25 cellular contexts compared by ENCODE assay signal in the genomic region with DNA sequence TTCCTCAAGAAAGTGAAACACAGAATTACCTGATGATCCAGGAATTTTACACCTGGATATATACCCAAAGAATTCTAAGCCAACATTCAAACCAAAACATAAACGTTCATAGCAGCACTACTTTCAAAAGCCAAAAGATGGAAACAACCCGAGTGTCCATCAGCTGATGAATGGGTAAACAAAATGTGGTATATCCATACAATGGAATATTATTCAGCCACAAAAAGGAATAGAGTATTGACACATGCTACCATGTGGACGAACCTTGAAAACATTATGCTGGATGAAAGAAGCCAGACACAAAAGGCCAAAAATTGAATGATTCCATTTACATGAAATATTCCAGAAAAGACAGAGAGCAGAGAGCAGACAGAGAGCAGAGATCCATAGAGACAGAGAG. TPM values are rescaled to one million over a fixed set of nuclear protein-coding genes. Genes with fewer than 3 reads are reported as not detected.
DNase-seq lines count a peak whose midpoint lies in the region; ATAC-seq and TF ChIP-seq lines count a peak whose summit lies in the region.
"Had no signal": no experiment of that assay in that cellular context is flagged by ENCODE, and none has a peak within 500 bp of the region (broad histone marks: within the 10 kb centered on the region; RNA-seq: fewer than 3 reads in every experiment).

No MANE protein-coding gene starts in this region.

- no peak overlapping the region for H3K4me3 Mint-ChIP-seq in activated T-helper 2 cell treated with anti-CD3 and anti-CD28 coated beads, Interferon-gamma antibody, Interleukin-2, Interleukin-4, amounts not matched to agents 10 μg/mL and 5 μg/mL and 100 μg/mL, durations not matched to agents 14 hours and 24 hours and 36 hours (ENCODE audit: low read depth)
- no peak overlapping the region for H3K4me3 Mint-ChIP-seq in naive thymus-derived CD8-positive, alpha-beta T cell

- H3K36me3 ChIP-seq in SK-N-SH (replicated peaks in 1 of 2; ENCODE audit: control insufficient read depth in 1 of 2, insufficient read depth in 2 of 2, low read length in 1 of 2) (peaks cover 29 to 30% of the 10 kb centered on the region in 2 experiments), HEK293 (ENCODE audit: control insufficient read depth in 2 of 2, insufficient read depth in 1 of 2, low read length in 2 of 2) (peaks cover 0 to 59% of the 10 kb centered on the region in 2 experiments; a peak in 1 of 3 replicates)
- H3K36me3 ChIP-seq: breast epithelium had no signal

- no peak for TF ChIP-seq CTCF in SK-N-SH (IDR thresholded peaks at IDR 0.05)
- no peak for TF ChIP-seq CTCF in HEK293 (tag by site-specific recombination; IDR thresholded peaks at IDR 0.05)

- no peak for TF ChIP-seq RAD21 in SK-N-SH (IDR thresholded peaks at IDR 0.05; ENCODE audit: low read length)

- H3K9me3 Mint-ChIP-seq in activated T-helper 2 cell treated with anti-CD3 and anti-CD28 coated beads, Interferon-gamma antibody, Interleukin-2, Interleukin-4, amounts not matched to agents 10 μg/mL and 5 μg/mL and 100 μg/mL, durations not matched to agents 14 hours and 24 hours and 36 hours, result peaks cover 5% of the 10 kb centered on the region
- H3K9me3 Mint-ChIP-seq in naive thymus-derived CD8-positive, alpha-beta T cell, result peaks cover 0 to 10% (median 0%) of the 10 kb centered on the region in 9 donors

- H3K27me3 ChIP-seq in SK-N-SH (ENCODE audit: insufficient read depth), result no peaks in the 10 kb centered on the region
- H3K27me3 ChIP-seq: breast epithelium, tibial nerve had no signal

- TF ChIP-seq EP300 in SK-N-SH (IDR thresholded peaks at IDR 0.05; ENCODE audit: borderline replicate concordance in 1 of 2, low read depth in 1 of 2, low read length in 1 of 2), result no peak

- CTCF ChIA-PET in SK-N-SH (lab: Yijun Ruan, JAX), result no interaction called here
- CTCF ChIA-PET in HEK293 (lab: Yijun Ruan, JAX), result no interaction called here

- peak overlapping the region; percentile 94 for H3K27ac Mint-ChIP-seq in activated T-helper 2 cell treated with anti-CD3 and anti-CD28 coated beads, Interferon-gamma antibody, Interleukin-2, Interleukin-4, amounts not matched to agents 10 μg/mL and 5 μg/mL and 100 μg/mL, durations not matched to agents 14 hours and 24 hours and 36 hours
- peak overlapping the region in 9 of 10 donors; percentile 13 to 96 (median 84) for H3K27ac Mint-ChIP-seq in naive thymus-derived CD8-positive, alpha-beta T cell

- peaks cover 65% of the 10 kb centered on the region for H3K4me1 Mint-ChIP-seq in activated T-helper 2 cell treated with anti-CD3 and anti-CD28 coated beads, Interferon-gamma antibody, Interleukin-2, Interleukin-4, amounts not matched to agents 10 μg/mL and 5 μg/mL and 100 μg/mL, durations not matched to agents 14 hours and 24 hours and 36 hours (ENCODE audit: low read depth)
- peaks cover 41 to 88% (median 77%) of the 10 kb centered on the region in 4 donors for H3K4me1 Mint-ChIP-seq in naive thymus-derived CD8-positive, alpha-beta T cell

- DNase-seq in SK-N-SH (no peak), DMS153 (lab: John Stamatoyannopoulos, UW) (no peak)
- DNase-seq in activated T-helper 2 cell treated with anti-CD3 and anti-CD28 coated beads, Interferon-gamma antibody, Interleukin-2, Interleukin-4, amounts not matched to agents 10 μg/mL and 5 μg/mL and 100 μg/mL, durations not matched to agents 14 hours and 24 hours and 36 hours (ENCODE audit: low spot score), result no peak
- DNase-seq in naive thymus-derived CD8-positive, alpha-beta T cell, result no peak
- DNase-seq: activated effector memory CD4-positive, alpha-beta T cell treated with Interleukin-2 at 50 U/mL for 16 hours; AML-193; amniotic stem cell; Calu3; cortex of kidney; kidney glomerular epithelial cell; NCI-H1105 treated with DMSO at 0.1 percent for 48 hours; NCI-H2029 treated with DMSO at 0.1 percent for 48 hours; NCI-H446; nucleus accumbens; small intestine; stimulated activated CD4-positive, alpha-beta T cell treated with anti-CD3 and anti-CD28 coated beads, Interleukin-2, amount 100 ng/mL, for 48 hours; stimulated activated naive CD8-positive, alpha-beta T cell treated with anti-CD3 and anti-CD28 coated beads, Interleukin-15, amount 100 ng/mL, for 72 hours had no signal

- H3K9me3 ChIP-seq in SK-N-SH, result no peaks in the 10 kb centered on the region
- no peaks in the 10 kb centered on the region for H3K9me3 ChIP-seq in HEK293 (ENCODE audit: control insufficient read depth, insufficient read depth, low read depth, low read length)
- H3K9me3 ChIP-seq: breast epithelium had no signal

- peaks cover 22% of the 10 kb centered on the region for H3K79me2 ChIP-seq in SK-N-SH (ENCODE audit: insufficient read depth)

- WGBS in SK-N-SH (ENCODE audit: low lambda C conversion rate), result 60% methylated on average over 3 of the region's 3 CpGs

- H2AFZ ChIP-seq in SK-N-SH (ENCODE audit: low read depth), result no peak overlapping the region

- no peaks in the 10 kb centered on the region for H3K9me2 ChIP-seq in SK-N-SH

- H3K4me3 ChIP-seq in SK-N-SH (ENCODE audit: low read depth in 2 of 2, low read length in 1 of 2) (no peak overlapping the region), HEK293 (ENCODE audit: low read depth, low read length) (no peak overlapping the region)
- H3K4me3 ChIP-seq: breast epithelium, lung, tibial nerve had no signal

- H3K27ac ChIP-seq in SK-N-SH (ENCODE audit: low read depth in 2 of 2, low read length in 1 of 2) (no peak overlapping the region), HEK293 (ENCODE audit: extremely low read depth, low read depth, low read length) (no peak overlapping the region)
- H3K27ac ChIP-seq: 22Rv1, breast epithelium had no signal

- intact Hi-C loops in activated T-helper 2 cell treated with anti-CD3 and anti-CD28 coated beads, Interferon-gamma antibody, Interleukin-2, Interleukin-4, amounts not matched to agents 10 μg/mL and 5 μg/mL and 100 μg/mL, durations not matched to agents 14 hours and 24 hours and 36 hours (cut with micrococcal nuclease), result loop anchor here (5.0 kb wide), 1 partner anchor 310 kb away; the partner anchor contains the start of gene CENPU

- POLR2A ChIA-PET in SK-N-SH (lab: Yijun Ruan, JAX), result no interaction called here
- POLR2A ChIA-PET in HEK293 (lab: Yijun Ruan, JAX), result no interaction called here
- POLR2A ChIA-PET in naive thymus-derived CD8-positive, alpha-beta T cell (lab: Charles Lee), result no interaction called here

- peaks cover 2 to 8% of the 10 kb centered on the region in 2 experiments; a peak in 2 of 4 replicates for H3K4me1 ChIP-seq in SK-N-SH (ENCODE audit: control insufficient read depth in 1 of 2, insufficient read depth in 2 of 2, low read depth in 1 of 2, low read length in 1 of 2)
- H3K4me1 ChIP-seq in HEK293 (ENCODE audit: control insufficient read depth, insufficient read depth, low read length), result no peaks in the 10 kb centered on the region

- no peaks in the 10 kb centered on the region for H3K27me3 Mint-ChIP-seq in activated T-helper 2 cell treated with anti-CD3 and anti-CD28 coated beads, Interferon-gamma antibody, Interleukin-2, Interleukin-4, amounts not matched to agents 10 μg/mL and 5 μg/mL and 100 μg/mL, durations not matched to agents 14 hours and 24 hours and 36 hours (ENCODE audit: low read depth)
- no peaks in the 10 kb centered on the region for H3K27me3 Mint-ChIP-seq in naive thymus-derived CD8-positive, alpha-beta T cell
- H3K27me3 Mint-ChIP-seq: stimulated activated naive CD8-positive, alpha-beta T cell treated with anti-CD3 and anti-CD28 coated beads, Interleukin-15, amount 100 ng/mL, for 72 hours had no signal

- H3K4me2 ChIP-seq in SK-N-SH, result no peak overlapping the region

- ATAC-seq in SK-N-SH treated with all-trans-retinoic acid at 6 μM for 48 hours, result no peak
- no peak for ATAC-seq in naive thymus-derived CD8-positive, alpha-beta T cell
- no peak for ATAC-seq in GM21619 (IDR thresholded peaks at IDR 0.05; ENCODE audit: unreplicated experiment)
- no peak for ATAC-seq in GM21723 (IDR thresholded peaks at IDR 0.05; ENCODE audit: unreplicated experiment)
- ATAC-seq: stimulated activated naive CD8-positive, alpha-beta T cell treated with anti-CD3 and anti-CD28 coated beads, Interleukin-15, amount 100 ng/mL, for 72 hours had no signal

- no peak overlapping the region for H3K9ac ChIP-seq in SK-N-SH

- no peaks in the 10 kb centered on the region for H4K20me1 ChIP-seq in SK-N-SH (ENCODE audit: insufficient read depth)

- H3F3A ChIP-seq in SK-N-SH (replicated peaks; ENCODE audit: insufficient read depth), result peaks cover 20% of the 10 kb centered on the region

- peaks cover 81% of the 10 kb centered on the region for H3K36me3 Mint-ChIP-seq in activated T-helper 2 cell treated with anti-CD3 and anti-CD28 coated beads, Interferon-gamma antibody, Interleukin-2, Interleukin-4, amounts not matched to agents 10 μg/mL and 5 μg/mL and 100 μg/mL, durations not matched to agents 14 hours and 24 hours and 36 hours (ENCODE audit: low read depth)
- peaks cover 19 to 89% (median 35%) of the 10 kb centered on the region in 3 donors for H3K36me3 Mint-ChIP-seq in naive thymus-derived CD8-positive, alpha-beta T cell

TF ChIP-seq in SK-N-SH treated with all-trans-retinoic acid at 6 μM for 48 hours, 23 proteins besides CTCF, POLR2A, EP300 and RAD21:
- TF ChIP-seq PPARA (CRISPR knock-in tag; IDR thresholded peaks at IDR 0.05; ENCODE audit: borderline replicate concordance) (no peak), ZNF8 (CRISPR knock-in tag; IDR thresholded peaks at IDR 0.05) (peak; percentile 99)

TF ChIP-seq in SK-N-SH, 30 proteins besides CTCF, POLR2A, EP300 and RAD21 (continues in another document):
- no peak for TF ChIP-seq TEAD4 (IDR thresholded peaks at IDR 0.05; ENCODE audit: borderline replicate concordance, insufficient read depth)
- no peak for TF ChIP-seq TCF12 (IDR thresholded peaks at IDR 0.05)
- TF ChIP-seq FOXM1 (IDR thresholded peaks at IDR 0.05; ENCODE audit: low read depth), result no peak
- no peak for TF ChIP-seq GATA2 (CRISPR knock-in tag; IDR thresholded peaks at IDR 0.05)
- no peak for TF ChIP-seq CHD2 (IDR thresholded peaks at IDR 0.05; ENCODE audit: low read length, partially characterized antibody)
- TF ChIP-seq RCOR1 (IDR thresholded peaks at IDR 0.05; ENCODE audit: low read length), result no peak

RNA-seq across cellular contexts. Expression of gene IRF2, which starts 52.0 kb away (rescaled TPM):
- polyA plus RNA-seq in SK-N-SH (2012; rRNA removed), result 23.3 and 23.6 TPM in 2 replicates
- polyA plus RNA-seq in SK-N-SH (2012; cell fraction: cytosol; rRNA removed), result 20.7 and 23.5 TPM in 2 replicates
- 18.0 and 21.4 TPM in 2 replicates for polyA plus RNA-seq in SK-N-SH (2012; cell fraction: nucleus; rRNA removed)
- total RNA-seq in activated T-helper 2 cell treated with anti-CD3 and anti-CD28 coated beads, Interferon-gamma antibody, Interleukin-2, Interleukin-4, amounts not matched to agents 10 μg/mL and 5 μg/mL and 100 μg/mL, durations not matched to agents 14 hours and 24 hours and 36 hours, result 47.6 and 53.2 TPM in 2 replicates
- 10 to 100 TPM; 62.6 to 77.1 TPM for total RNA-seq in naive thymus-derived CD8-positive, alpha-beta T cell
- polyA plus RNA-seq in naive thymus-derived CD8-positive, alpha-beta T cell, result 10 to 100 TPM; 72.7 to 80.7 (median 78.3) TPM
